Comparison of ENCODE assay signal across 24 cellular contexts in genomic region chr15:57354436-57355123, GRCh38. TPM values are rescaled to one million over a fixed set of nuclear protein-coding genes. Genes with fewer than 3 reads are reported as not detected.
DNase-seq lines count a peak whose midpoint lies in the region; FAIRE-seq lines count a peak whose summit lies in the region.
"Had no signal": no experiment of that assay in that cellular context is flagged by ENCODE, and none has a peak within 500 bp of the region (broad histone marks: within the 10 kb centered on the region; RNA-seq: fewer than 3 reads in every experiment).

No MANE protein-coding gene starts in this region.

- no peak overlapping the region for H3K9ac ChIP-seq in neuronal stem cell (ENCODE audit: low read depth, low read length, poor library complexity)
- H3K9ac ChIP-seq: BLaER1 treated with 17β-estradiol and CSF1 and Interleukin-3, amounts not matched to agents 10 nM and 100 nM; GM23248 had no signal

- H3K36me3 ChIP-seq in neuronal stem cell (replicated peaks in 1 of 2; ENCODE audit: control insufficient read depth in 2 of 2, insufficient read depth in 2 of 2, low read length in 2 of 2) = no peaks in the 10 kb centered on the region
- H3K36me3 ChIP-seq: BLaER1 treated with 17β-estradiol and CSF1 and Interleukin-3, amounts not matched to agents 10 nM and 100 nM had no signal

- H3K27me3 ChIP-seq in neuronal stem cell (ENCODE audit: control insufficient read depth in 3 of 3, insufficient read depth in 3 of 3, low read depth in 1 of 3, low read length in 3 of 3) = no peaks in the 10 kb centered on the region
- H3K27me3 ChIP-seq: BLaER1 treated with 17β-estradiol and CSF1 and Interleukin-3, amounts not matched to agents 10 nM and 100 nM had no signal

- H2BK120ac ChIP-seq in neuronal stem cell (ENCODE audit: low read depth, low read length) = no peak overlapping the region

- peak overlapping the region; percentile 54 for H2BK15ac ChIP-seq in neuronal stem cell (ENCODE audit: low read length)

- H3K4me2 ChIP-seq in neuronal stem cell (ENCODE audit: insufficient read depth, low read length, poor library complexity, severe bottlenecking) = no peak overlapping the region
- H3K4me2 ChIP-seq: BLaER1 treated with 17β-estradiol and CSF1 and Interleukin-3, amounts not matched to agents 10 nM and 100 nM had no signal

- no peaks in the 10 kb centered on the region for H3K79me1 ChIP-seq in neuronal stem cell (ENCODE audit: low read depth, low read length)

- H4K91ac ChIP-seq in neuronal stem cell (ENCODE audit: low read depth, low read length, poor library complexity) = no peak overlapping the region

- peaks cover 5 to 18% of the 10 kb centered on the region in 2 donors for H3K4me1 ChIP-seq in neuronal stem cell (ENCODE audit: control insufficient read depth in 2 of 2, insufficient read depth in 1 of 2, low read depth in 1 of 2, low read length in 2 of 2)

- peaks cover 0 to 2% of the 10 kb centered on the region in 2 donors for H3K9me3 ChIP-seq in neuronal stem cell (replicated peaks in 1 of 2; ENCODE audit: control insufficient read depth in 2 of 2, insufficient read depth in 1 of 2, low read depth in 1 of 2, low read length in 2 of 2)

- H4K8ac ChIP-seq in neuronal stem cell (ENCODE audit: low read depth, low read length) = no peak overlapping the region

- no CpG with 5 or more reads among the region's 7 CpGs for WGBS in neuronal stem cell (ENCODE audit: extremely low coverage in 2 of 2, insufficient read length in 2 of 2, insufficient replicate concordance in 1 of 2), 2 donors

- H3K4me3 ChIP-seq in neuronal stem cell (ENCODE audit: low read length in 2 of 2) = no peak overlapping the region
- H3K4me3 ChIP-seq: BLaER1 treated with 17β-estradiol and CSF1 and Interleukin-3, amounts not matched to agents 10 nM and 100 nM; GM23248 had no signal

- peak overlapping the region; percentile 77 for H3K18ac ChIP-seq in neuronal stem cell (ENCODE audit: low read length)

- no peak overlapping the region for H3K27ac ChIP-seq in neuronal stem cell (replicated peaks; ENCODE audit: low read length)
- H3K27ac ChIP-seq: BLaER1 treated with 17β-estradiol and CSF1 and Interleukin-3, amounts not matched to agents 10 nM and 100 nM; GM23248; RWPE1 had no signal

- FAIRE-seq in G401.6 (lab: Jason Lieb, UNC) = peak; percentile 84
- FAIRE-seq: A204.1, D721Med, GM12892, GM19239 had no signal

- peak overlapping the region; percentile 66 for H2AK5ac ChIP-seq in neuronal stem cell (ENCODE audit: low read depth, low read length)

- H3K14ac ChIP-seq in neuronal stem cell (ENCODE audit: low read length) = no peak overlapping the region

- H2BK5ac ChIP-seq in neuronal stem cell (ENCODE audit: low read length) = no peak overlapping the region

- H3K4ac ChIP-seq in neuronal stem cell (ENCODE audit: low read length) = no peak overlapping the region

- peak overlapping the region; percentile 63 for H2BK12ac ChIP-seq in neuronal stem cell (ENCODE audit: low read length)

- DNase-seq in DMS79 (lab: John Stamatoyannopoulos, UW) = peak; percentile 26
- DNase-seq in left kidney (ENCODE audit: low read depth, low spot score) = peak; percentile 72
- DNase-seq in neuronal stem cell (ENCODE audit: low spot score) = no peak
- DNase-seq in stimulated activated CD8-positive, alpha-beta memory T cell treated with anti-CD3 and anti-CD28 coated beads, Interleukin-4, amount 100 ng/mL, for 48 hours = no peak
- DNase-seq in activated naive CD4-positive, alpha-beta T cell treated with Interleukin-2 at 50 U/mL for 16 hours = no peak
- DNase-seq in iPS-NIHi11 (ENCODE audit: low spot score) = no peak
- DNase-seq: AML-193; CD4-positive, alpha-beta T cell; GF-D8; GM23248; NCI-H1048; NCI-H1436; NCI-H187; NCI-H2081 treated with DMSO at 0.1 percent for 48 hours; NCI-H2171 treated with DMSO at 0.1 percent for 48 hours; NCI-H82; SHP77 had no signal

- peak overlapping the region; percentile 18 for H3K23ac ChIP-seq in neuronal stem cell (ENCODE audit: low read depth, low read length, poor library complexity)

- H2AFZ ChIP-seq in neuronal stem cell (ENCODE audit: low read length) = no peak overlapping the region
- H2AFZ ChIP-seq: GM23248 had no signal

RNA-seq across cellular contexts. Expression of gene CGNL1, which starts 21.7 kb away (rescaled TPM):
- polyA plus RNA-seq in neuronal stem cell (2013, experiment 1 of 2) = 2.3 TPM
- 2.3 TPM for polyA plus RNA-seq in neuronal stem cell (2013, experiment 2 of 2)

Comparison
In these comparisons a context has a peak if more than half of its experiments do, and no peak if none do; other contexts are left out.
1. DNase-seq: peak in DMS79 (single experiment) and left kidney (single experiment); none in neuronal stem cell (single experiment), stimulated activated CD8-positive, alpha-beta memory T cell treated with anti-CD3 and anti-CD28 coated beads, Interleukin-4, amount 100 ng/mL, for 48 hours (single experiment), activated naive CD4-positive, alpha-beta T cell treated with Interleukin-2 at 50 U/mL for 16 hours (single experiment) and iPS-NIHi11 (single experiment).